17 cellular contexts compared by ENCODE assay signal in the genomic region with DNA sequence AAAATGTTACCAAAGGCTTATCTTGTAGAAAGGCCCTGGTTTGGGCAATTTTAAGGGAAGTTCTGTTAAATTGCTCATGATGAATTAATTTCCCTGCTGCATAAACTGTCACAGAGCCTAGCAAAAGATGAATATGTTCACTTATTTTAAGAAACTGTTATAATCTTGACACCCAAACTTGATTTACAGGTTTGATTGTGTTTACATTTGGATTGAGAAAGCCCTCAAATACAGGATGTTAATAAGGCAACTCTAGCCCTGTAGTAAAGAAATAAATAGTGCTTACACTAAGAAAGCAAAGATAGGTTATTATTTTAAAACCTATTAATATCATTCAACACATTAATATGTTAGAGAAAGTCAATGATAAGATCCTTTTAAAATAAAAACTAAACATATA. TPM values are rescaled to one million over a fixed set of nuclear protein-coding genes. Genes with fewer than 3 reads are reported as not detected.
DNase-seq lines count a peak whose midpoint lies in the region; ATAC-seq, FAIRE-seq and TF ChIP-seq lines count a peak whose summit lies in the region.
"Had no signal": no experiment of that assay in that cellular context is flagged by ENCODE, and none has a peak within 500 bp of the region (broad histone marks: within the 10 kb centered on the region; RNA-seq: fewer than 3 reads in every experiment).

No MANE protein-coding gene starts in this region.

- H3K9me3 ChIP-seq in PC-3 (ENCODE audit: low read length): no peaks in the 10 kb centered on the region
- no peaks in the 10 kb centered on the region for H3K9me3 ChIP-seq in left lung
- H3K9me3 ChIP-seq: Caco-2, HAP-1 had no signal

- CTCF ChIA-PET in PC-3 (lab: Charles Lee): no interaction called here

- H3K36me3 ChIP-seq in PC-3 (ENCODE audit: low read depth, low read length) (no peaks in the 10 kb centered on the region), bronchial epithelial cell (ENCODE audit: control insufficient read depth, insufficient read depth, low read length) (no peaks in the 10 kb centered on the region), left lung (no peaks in the 10 kb centered on the region)

- no peak overlapping the region for H3K4me2 ChIP-seq in PC-3 (ENCODE audit: low read length)

- H3K36me3 Mint-ChIP-seq in glutamatergic neuron (ENCODE audit: unreplicated experiment): no peaks in the 10 kb centered on the region
- H3K36me3 Mint-ChIP-seq: CD14-positive monocyte; CD8-positive, alpha-beta memory T cell had no signal

- H2AFZ ChIP-seq in PC-3 (ENCODE audit: low read length): no peak overlapping the region

- no peaks in the 10 kb centered on the region for H4K20me1 ChIP-seq in PC-3 (ENCODE audit: low read length)

- no peak for TF ChIP-seq CTCF in PC-3 (conservative IDR thresholded peaks at IDR 0.05; ENCODE audit: low read depth, low read length)
- no peak for TF ChIP-seq CTCF in bronchial epithelial cell (IDR thresholded peaks at IDR 0.05; ENCODE audit: insufficient read depth, low read length, severe bottlenecking)
- no peak for TF ChIP-seq CTCF in left lung (IDR thresholded peaks at IDR 0.05)
- TF ChIP-seq CTCF in glutamatergic neuron (IDR thresholded peaks at IDR 0.05; ENCODE audit: partially characterized antibody, unreplicated experiment): no peak

- intact Hi-C loops in PC-3 (cut with micrococcal nuclease): no loop called here
- intact Hi-C loops in left lung (cut with DNase I): no loop called here

- no peaks in the 10 kb centered on the region for H3K4me1 ChIP-seq in PC-3 (ENCODE audit: insufficient read depth, low read length)
- H3K4me1 ChIP-seq in left lung: no peaks in the 10 kb centered on the region

- peak; percentile 21 for DNase-seq in PC-3
- DNase-seq in bronchial epithelial cell (ENCODE audit: low read depth): peak; percentile 16
- no peak for DNase-seq in left lung
- no peak for DNase-seq in EL
- DNase-seq in NCI-H774 (lab: John Stamatoyannopoulos, UW): no peak
- DNase-seq in glutamatergic neuron: no peak
- DNase-seq: Caco-2; CD8-positive, alpha-beta memory T cell; DMS79; HFFc6 had no signal

- POLR2A ChIA-PET in PC-3 (lab: Charles Lee; ENCODE audit: unreplicated experiment): no interaction called here

- H3K27ac ChIP-seq in PC-3 (ENCODE audit: low read length) (no peak overlapping the region), left lung (no peak overlapping the region)

- no peak overlapping the region for H3K9ac ChIP-seq in PC-3 (ENCODE audit: low read length)

- no TSS peak for BruUV-seq in PC-3 (replicated peaks; lab: Mats Ljungman, UMichigan)

- H3K4me3 Mint-ChIP-seq in glutamatergic neuron (ENCODE audit: unreplicated experiment): no peak overlapping the region
- H3K4me3 Mint-ChIP-seq: CD14-positive monocyte; CD8-positive, alpha-beta memory T cell; HFFc6; IgD-negative memory B cell had no signal

- H3K27me3 ChIP-seq in PC-3 (ENCODE audit: low read length) (no peaks in the 10 kb centered on the region), bronchial epithelial cell (ENCODE audit: control insufficient read depth, insufficient read depth, low read length) (no peaks in the 10 kb centered on the region), left lung (no peaks in the 10 kb centered on the region)

- peaks cover 1% of the 10 kb centered on the region for H3K27me3 Mint-ChIP-seq in glutamatergic neuron (ENCODE audit: unreplicated experiment)

- ATAC-seq in PC-3 (no peak), left lung (peak; percentile 25)

- H3K27ac Mint-ChIP-seq in glutamatergic neuron (ENCODE audit: unreplicated experiment): no peak overlapping the region
- H3K27ac Mint-ChIP-seq: CD14-positive monocyte; CD8-positive, alpha-beta memory T cell; HFFc6 had no signal

- H3K4me1 Mint-ChIP-seq in glutamatergic neuron (ENCODE audit: low read depth, unreplicated experiment): peaks cover 2% of the 10 kb centered on the region
- H3K4me1 Mint-ChIP-seq: CD14-positive monocyte; CD8-positive, alpha-beta memory T cell; IgD-negative memory B cell had no signal

- no peak for FAIRE-seq in bronchial epithelial cell (lab: Jason Lieb, UNC)
- FAIRE-seq: G401.6, GM12891, H1 had no signal

- no peak overlapping the region for H3K4me3 ChIP-seq in PC-3 (ENCODE audit: low read length)
- no peak overlapping the region for H3K4me3 ChIP-seq in bronchial epithelial cell (ENCODE audit: low read depth, low read length)
- H3K4me3 ChIP-seq in left lung: no peak overlapping the region
- H3K4me3 ChIP-seq: HAP-1 had no signal

- H3K9me3 Mint-ChIP-seq in glutamatergic neuron (ENCODE audit: unreplicated experiment): peaks cover 2% of the 10 kb centered on the region
- H3K9me3 Mint-ChIP-seq: CD8-positive, alpha-beta memory T cell; HFFc6; IgD-negative memory B cell had no signal

- no peaks in the 10 kb centered on the region for H3K79me2 ChIP-seq in PC-3 (ENCODE audit: low read length)

- no peaks in the 10 kb centered on the region for H3F3A ChIP-seq in PC-3 (ENCODE audit: low read length, unreplicated experiment)

- no peaks in the 10 kb centered on the region for H3K9me2 ChIP-seq in PC-3 (replicated peaks; ENCODE audit: low read length)

RNA-seq across cellular contexts. Expression of a gene that starts 18.3 kb away (rescaled TPM):
- total RNA-seq in PC-3 (2014; rRNA removed) (0.58 and 1.7 TPM in 2 replicates), bronchial epithelial cell (under 0.01 and 0.26 TPM in 2 replicates), left lung (1 to 10 TPM; 1.5 to 6.2 TPM), glutamatergic neuron (ENCODE audit: unreplicated experiment) (21.9 TPM)
- total RNA-seq: CD8-positive, alpha-beta memory T cell; HT1080 had no signal

Comparison
In these comparisons a context has a peak if more than half of its experiments do, and no peak if none do; other contexts are left out.
1. DNase-seq: peak in PC-3 (single experiment) and bronchial epithelial cell (single experiment); none in left lung (0 of 2), EL (single experiment), NCI-H774 (single experiment) and glutamatergic neuron (single experiment).